ENCODE assay signal across 8 cellular contexts in genomic region chr17:7579001-7579838, GRCh38. TPM values are rescaled to one million over a fixed set of nuclear protein-coding genes. Genes with fewer than 3 reads are reported as not detected.
DNase-seq lines count a peak whose midpoint lies in the region; ATAC-seq and TF ChIP-seq lines count a peak whose summit lies in the region.

A gene with protein sequence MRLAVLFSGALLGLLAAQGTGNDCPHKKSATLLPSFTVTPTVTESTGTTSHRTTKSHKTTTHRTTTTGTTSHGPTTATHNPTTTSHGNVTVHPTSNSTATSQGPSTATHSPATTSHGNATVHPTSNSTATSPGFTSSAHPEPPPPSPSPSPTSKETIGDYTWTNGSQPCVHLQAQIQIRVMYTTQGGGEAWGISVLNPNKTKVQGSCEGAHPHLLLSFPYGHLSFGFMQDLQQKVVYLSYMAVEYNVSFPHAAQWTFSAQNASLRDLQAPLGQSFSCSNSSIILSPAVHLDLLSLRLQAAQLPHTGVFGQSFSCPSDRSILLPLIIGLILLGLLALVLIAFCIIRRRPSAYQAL (plus strand): TSS chr17:7579638. CDS start chr17:7579678, 40 bp downstream.

- H3K4me3 Mint-ChIP-seq in neural crest cell, result peak within 1 kb of the TSS; percentile 99

- H3K4me3 ChIP-seq in OCI-LY7 (ENCODE audit: low read depth, low read length, poor library complexity, severe bottlenecking), result no peak within 1 kb of the TSS
- H3K4me3 ChIP-seq in thymus (ENCODE audit: low read length), result no peak within 1 kb of the TSS

- 55% methylated on average over 7 of the region's 7 CpGs for WGBS in thymus

- peak within 1 kb of the TSS; percentile 93 for H3K27ac Mint-ChIP-seq in neural crest cell (ENCODE audit: unreplicated experiment)

- peaks cover 24% of the 10 kb centered on the region for H3K79me2 ChIP-seq in OCI-LY7 (ENCODE audit: insufficient read depth, low read depth, low read length)

- DNase-seq in EH (ENCODE audit: low read depth) (peak; percentile 96), HEK293T (ENCODE audit: extremely low spot score) (no peak), OCI-LY7 (ENCODE audit: low spot score) (peak; percentile 84), fibroblast of peridontal ligament (ENCODE audit: extremely low read depth) (peak; percentile 79), neural crest cell (ENCODE audit: low read depth, low spot score) (no peak)
- DNase-seq in activated T-cell treated with anti-CD3 and anti-CD28 coated beads, Interleukin-2, amount 50 U/mL, for 1 hour, result peak; percentile 46

- no TSS peak for BruUV-seq in OCI-LY7 (replicated peaks; lab: Mats Ljungman, UMichigan)

- H3K36me3 Mint-ChIP-seq in neural crest cell (ENCODE audit: low read depth), result peaks cover 65% of the 10 kb centered on the region

- H3K9me2 ChIP-seq in OCI-LY7 (ENCODE audit: insufficient read depth, low read length), result no peaks in the 10 kb centered on the region

- no peak within 1 kb of the TSS for H2AFZ ChIP-seq in OCI-LY7 (ENCODE audit: low read length)

- H3K9me3 Mint-ChIP-seq in neural crest cell, result no peaks in the 10 kb centered on the region

- H4K20me1 ChIP-seq in OCI-LY7 (ENCODE audit: insufficient read depth, low read length), result peaks cover 28% of the 10 kb centered on the region

- peaks cover 72% of the 10 kb centered on the region for H3K4me1 Mint-ChIP-seq in neural crest cell

- POLR2A ChIA-PET in HEK293T (lab: Yijun Ruan, JAX), result interaction anchor here (0.7 to 2.6 kb wide), 3 partner anchors 18 to 177 kb away, joined by 3 to 16 read pairs (median 4); partner anchors contain the start of genes SENP3, TP53 and WRAP53
- POLR2A ChIA-PET in OCI-LY7 (lab: Charles Lee), result interaction anchor here (1.0 kb wide), 1 partner anchor 35 kb away, joined by 3 read pairs; the partner anchor contains the start of gene FXR2

- peak within 1 kb of the TSS; percentile 22; the same call in 1 of the 2 replicates for H3K4me2 ChIP-seq in OCI-LY7 (ENCODE audit: low read length)

- peaks cover 51% of the 10 kb centered on the region for H3K27me3 Mint-ChIP-seq in neural crest cell (ENCODE audit: low read depth)

- intact Hi-C loops in OCI-LY7 (cut with micrococcal nuclease; ENCODE audit: unreplicated experiment), result no loop called here

- H3K27ac ChIP-seq in OCI-LY7 (ENCODE audit: low read depth, low read length, poor library complexity, severe bottlenecking) (peak within 1 kb of the TSS; percentile 37), thymus (ENCODE audit: low read depth) (peak within 1 kb of the TSS; percentile 68)

- no peaks in the 10 kb centered on the region for H3K27me3 ChIP-seq in thymus (ENCODE audit: control insufficient read depth, insufficient read depth)

- peaks cover 84% of the 10 kb centered on the region for H3K36me3 ChIP-seq in OCI-LY7 (ENCODE audit: insufficient read depth, low read length)
- H3K36me3 ChIP-seq in thymus (ENCODE audit: control insufficient read depth, insufficient read depth), result peaks cover 60% of the 10 kb centered on the region

- CTCF ChIA-PET in HEK293T (lab: Yijun Ruan, JAX), result interaction anchor here (0.6 to 0.7 kb wide), 2 partner anchors 105 to 299 kb away, joined by 3 to 4 read pairs; no protein-coding TSS in a partner anchor
- CTCF ChIA-PET in OCI-LY7 (lab: Charles Lee; ENCODE audit: unreplicated experiment), result no interaction called here

- H3K9me3 ChIP-seq in OCI-LY7 (ENCODE audit: low read length) (no peaks in the 10 kb centered on the region), thymus (ENCODE audit: control insufficient read depth) (no peaks in the 10 kb centered on the region)

- no peak for TF ChIP-seq CTCF in OCI-LY7 (conservative IDR thresholded peaks at IDR 0.05; ENCODE audit: low read length)
- no peak for TF ChIP-seq CTCF in neural crest cell (conservative IDR thresholded peaks at IDR 0.05)

- ATAC-seq in GM19397 (IDR thresholded peaks at IDR 0.05; ENCODE audit: unreplicated experiment), result no peak

- H3K4me1 ChIP-seq in OCI-LY7 (ENCODE audit: insufficient read depth, low read length, poor library complexity, severe bottlenecking), result peaks cover 63% of the 10 kb centered on the region
- H3K4me1 ChIP-seq in thymus (ENCODE audit: control insufficient read depth, insufficient read depth, low read length), result peaks cover 20% of the 10 kb centered on the region

TF ChIP-seq in HEK293T, 16 proteins besides CTCF, POLR2A, EP300 and RAD21:
- TF ChIP-seq NFRKB (IDR thresholded peaks at IDR 0.05), result peak; percentile 43; the same call in 1 of the 2 replicates
- TF ChIP-seq ELF4 (IDR thresholded peaks at IDR 0.05), result peak; percentile 65
- TF ChIP-seq PKNOX1 (IDR thresholded peaks at IDR 0.05), result 0 out of 2 replicates have a peak, but pooled peaks have one; percentile 6
- TF ChIP-seq LEF1 (IDR thresholded peaks at IDR 0.05; ENCODE audit: borderline replicate concordance), result no peak
- TF ChIP-seq TARDBP (IDR thresholded peaks at IDR 0.05), result no peak
- no peak; the same call in 1 of the 2 replicates for TF ChIP-seq CTBP1 (IDR thresholded peaks at IDR 0.05; ENCODE audit: borderline replicate concordance)

RNA-seq across cellular contexts. Expression of the gene that starts here (rescaled TPM):
- 0.10 and 0.54 TPM in 2 replicates for total RNA-seq in OCI-LY7 (2014; rRNA removed; shearing (Covaris generic))
- total RNA-seq in OCI-LY7 (2022) (0.44 and 0.72 TPM in 2 replicates), neural crest cell (0.49 and 1.6 TPM in 2 replicates)
- polyA plus RNA-seq in thymus, result 124 TPM

Comparison
In these comparisons a context has a peak if more than half of its experiments do, and no peak if none do; other contexts are left out.
1. Peak in DNase-seq, H3K27ac ChIP-seq and H3K4me2 ChIP-seq in OCI-LY7; RNA of the gene not detected or under 1 TPM.
2. DNase-seq: peak in EH (single experiment), activated T-cell treated with anti-CD3 and anti-CD28 coated beads, Interleukin-2, amount 50 U/mL, for 1 hour (single experiment) and fibroblast of peridontal ligament (single experiment); none in HEK293T (single experiment) and neural crest cell (single experiment).